Comparison of ENCODE assay signal across 23 cellular contexts in the genomic region with DNA sequence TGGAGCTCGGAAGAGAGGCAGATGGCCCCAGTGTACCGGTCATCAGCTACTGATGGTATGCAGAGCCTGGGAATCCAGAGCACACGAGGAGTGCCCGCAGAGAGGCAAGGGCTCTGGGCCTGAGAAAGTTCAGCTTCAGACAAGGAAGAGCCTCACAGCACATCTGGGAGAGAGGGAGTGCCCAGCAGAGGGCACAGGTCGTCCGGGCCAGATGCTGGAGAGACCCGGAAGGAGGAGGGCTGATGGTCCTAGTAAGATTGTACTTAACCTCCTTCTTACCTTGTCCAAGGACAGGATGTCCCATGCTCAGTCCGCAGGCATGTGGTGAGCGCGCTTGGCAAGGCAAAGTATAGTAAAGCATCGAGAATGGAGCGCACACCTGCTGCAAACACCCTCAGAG. TPM values are rescaled to one million over a fixed set of nuclear protein-coding genes. Genes with fewer than 3 reads are reported as not detected.
DNase-seq lines count a peak whose midpoint lies in the region; ATAC-seq and TF ChIP-seq lines count a peak whose summit lies in the region.
"Had no signal": no experiment of that assay in that cellular context is flagged by ENCODE, and none has a peak within 500 bp of the region (broad histone marks: within the 10 kb centered on the region; RNA-seq: fewer than 3 reads in every experiment).

No MANE protein-coding gene starts in this region.

- TF ChIP-seq POLR2A in testis (IDR thresholded peaks at IDR 0.05): no peak

- H3K4me2 ChIP-seq in OCI-LY1 (ENCODE audit: low read length): no peak overlapping the region
- H3K4me2 ChIP-seq: smooth muscle cell had no signal

- peak overlapping the region; percentile 80 for H3K27ac Mint-ChIP-seq in endodermal cell
- no peak overlapping the region for H3K27ac Mint-ChIP-seq in natural killer cell treated with Interleukin-12 subunit alpha and Interleukin-12 subunit beta and Interleukin-15 and Interleukin-18, amount 100 ng/mL, for 72 hours

- H4K20me1 ChIP-seq in OCI-LY1 (ENCODE audit: insufficient read depth, low read length): no peaks in the 10 kb centered on the region

- no peak overlapping the region for H3K4me3 ChIP-seq in OCI-LY1 (ENCODE audit: low read depth, low read length, poor library complexity, severe bottlenecking)
- H3K4me3 ChIP-seq in endodermal cell (ENCODE audit: low read length): no peak overlapping the region
- no peak overlapping the region for H3K4me3 ChIP-seq in psoas muscle
- H3K4me3 ChIP-seq in testis: no peak overlapping the region
- H3K4me3 ChIP-seq: breast epithelium, smooth muscle cell, uterus had no signal

- H3F3A ChIP-seq in OCI-LY1 (ENCODE audit: insufficient read depth, low read length): no peaks in the 10 kb centered on the region

- H3K4me3 Mint-ChIP-seq in endodermal cell: no peak overlapping the region
- no peak overlapping the region for H3K4me3 Mint-ChIP-seq in natural killer cell treated with Interleukin-12 subunit alpha and Interleukin-12 subunit beta and Interleukin-15 and Interleukin-18, amount 100 ng/mL, for 72 hours
- H3K4me3 Mint-ChIP-seq: activated T-cell treated with anti-CD3 and anti-CD28 coated beads, Interleukin-2, amount 50 U/mL, for 4 hours; CD4-positive, CD25-positive, alpha-beta regulatory T cell had no signal

- H3K9me3 Mint-ChIP-seq in endodermal cell: no peaks in the 10 kb centered on the region
- no peaks in the 10 kb centered on the region for H3K9me3 Mint-ChIP-seq in natural killer cell treated with Interleukin-12 subunit alpha and Interleukin-12 subunit beta and Interleukin-15 and Interleukin-18, amount 100 ng/mL, for 72 hours
- H3K9me3 Mint-ChIP-seq: activated T-cell treated with anti-CD3 and anti-CD28 coated beads, Interleukin-2, amount 50 U/mL, for 4 hours had no signal

- no peaks in the 10 kb centered on the region for H3K9me2 ChIP-seq in OCI-LY1 (ENCODE audit: low read depth, low read length)

- no peaks in the 10 kb centered on the region for H3K27me3 Mint-ChIP-seq in endodermal cell (ENCODE audit: insufficient read depth)
- peaks cover 0 to 5% of the 10 kb centered on the region in 2 donors for H3K27me3 Mint-ChIP-seq in natural killer cell treated with Interleukin-12 subunit alpha and Interleukin-12 subunit beta and Interleukin-15 and Interleukin-18, amount 100 ng/mL, for 72 hours
- H3K27me3 Mint-ChIP-seq: CD4-positive, CD25-positive, alpha-beta regulatory T cell had no signal

- TF ChIP-seq CTCF in GM12873 (IDR thresholded peaks at IDR 0.05; ENCODE audit: insufficient read depth, low read depth, low read length, missing control alignments): peak; percentile 16
- TF ChIP-seq CTCF in OCI-LY1 (IDR thresholded peaks at IDR 0.05; ENCODE audit: low read length): peak; percentile 26; the same call in 1 of the 2 replicates
- TF ChIP-seq CTCF in endodermal cell (conservative IDR thresholded peaks at IDR 0.05): peak; percentile 64
- TF ChIP-seq CTCF in psoas muscle (IDR thresholded peaks at IDR 0.05): no peak
- no peak for TF ChIP-seq CTCF in testis (IDR thresholded peaks at IDR 0.05)

- WGBS in endodermal cell (ENCODE audit: insufficient coverage in 1 of 2, insufficient read length in 1 of 2), 2 experiments: 94 to 96% methylated on average over 4 to 12 of the region's 12 CpGs
- WGBS in psoas muscle, 3 donors: 73 to 83% (median 82%) methylated on average over 12 of the region's 12 CpGs
- 73 to 82% methylated on average over 12 of the region's 12 CpGs for WGBS in testis, 2 donors

- ATAC-seq in psoas muscle: peak in 3 of 4 donors; percentile 26 to 77 (median 52)
- no peak for ATAC-seq in natural killer cell treated with Interleukin-12 subunit alpha and Interleukin-12 subunit beta and Interleukin-15 and Interleukin-18, amount 100 ng/mL, for 72 hours
- ATAC-seq: activated T-cell treated with anti-CD3 and anti-CD28 coated beads, Interleukin-2, amount 50 U/mL, for 4 hours; Panc1 had no signal

- H3K4me1 ChIP-seq in OCI-LY1 (ENCODE audit: insufficient read depth, low read length, severe bottlenecking): no peaks in the 10 kb centered on the region
- peaks cover 8% of the 10 kb centered on the region for H3K4me1 ChIP-seq in endodermal cell (ENCODE audit: control insufficient read depth, insufficient read depth, low read length)
- no peaks in the 10 kb centered on the region for H3K4me1 ChIP-seq in psoas muscle
- no peaks in the 10 kb centered on the region for H3K4me1 ChIP-seq in testis
- H3K4me1 ChIP-seq: breast epithelium, uterus had no signal

- no peaks in the 10 kb centered on the region for H3K79me2 ChIP-seq in OCI-LY1 (ENCODE audit: insufficient read depth, low read length)

- H3K36me3 ChIP-seq in OCI-LY1 (ENCODE audit: insufficient read depth, low read length) (no peaks in the 10 kb centered on the region), endodermal cell (ENCODE audit: control insufficient read depth, insufficient read depth, low read length) (peaks cover 7% of the 10 kb centered on the region), psoas muscle (ENCODE audit: insufficient read depth in 1 of 2, low read depth in 1 of 2) (no peaks in the 10 kb centered on the region), testis (ENCODE audit: low read depth, missing control alignments) (no peaks in the 10 kb centered on the region)
- H3K36me3 ChIP-seq: breast epithelium, uterus had no signal

- H3K9me3 ChIP-seq in OCI-LY1 (ENCODE audit: low read length) (no peaks in the 10 kb centered on the region), endodermal cell (ENCODE audit: control insufficient read depth, low read length) (peaks cover 5% of the 10 kb centered on the region), psoas muscle (no peaks in the 10 kb centered on the region), testis (no peaks in the 10 kb centered on the region)
- H3K9me3 ChIP-seq: breast epithelium, uterus had no signal

- no peak overlapping the region for H2AFZ ChIP-seq in OCI-LY1 (ENCODE audit: low read length)

- H3K36me3 Mint-ChIP-seq in endodermal cell (ENCODE audit: low read depth): peaks cover 20% of the 10 kb centered on the region
- no peaks in the 10 kb centered on the region for H3K36me3 Mint-ChIP-seq in natural killer cell treated with Interleukin-12 subunit alpha and Interleukin-12 subunit beta and Interleukin-15 and Interleukin-18, amount 100 ng/mL, for 72 hours
- H3K36me3 Mint-ChIP-seq: CD4-positive, CD25-positive, alpha-beta regulatory T cell; naive B cell had no signal

- DNase-seq in endodermal cell (peak; percentile 68), psoas muscle (no peak), CD1c-positive myeloid dendritic cell (ENCODE audit: extremely low spot score) (no peak), testis (no peak)
- DNase-seq in natural killer cell treated with Interleukin-12 subunit alpha and Interleukin-12 subunit beta and Interleukin-15 and Interleukin-18, amount 100 ng/mL, for 72 hours (ENCODE audit: low spot score): no peak
- DNase-seq: activated T-cell treated with anti-CD3 and anti-CD28 coated beads, Interleukin-2, amount 50 U/mL, for 4 hours; amygdala; CD4-positive, CD25-positive, alpha-beta regulatory T cell; effector CD4-positive, alpha-beta T cell; foreskin melanocyte; HCEC 1CT; naive B cell; NCI-H1105; NCI-H2081 treated with DMSO at 0.1 percent for 48 hours; NCI-H446; retina; T-helper 1 cell; uterus had no signal

- peaks cover 31% of the 10 kb centered on the region for H3K4me1 Mint-ChIP-seq in endodermal cell
- H3K4me1 Mint-ChIP-seq in natural killer cell treated with Interleukin-12 subunit alpha and Interleukin-12 subunit beta and Interleukin-15 and Interleukin-18, amount 100 ng/mL, for 72 hours (ENCODE audit: low read depth in 2 of 2): peaks cover 0 to 13% of the 10 kb centered on the region in 2 donors
- H3K4me1 Mint-ChIP-seq: CD4-positive, CD25-positive, alpha-beta regulatory T cell; naive B cell had no signal

- intact Hi-C loops in psoas muscle (cut with DNase I) (no loop called here), testis (cut with DNase I; ENCODE audit: low total_unique reads) (no loop called here)

- H3K27me3 ChIP-seq in OCI-LY1 (ENCODE audit: insufficient read depth, low read length) (0 out of 2 replicates have a peak, but pooled peaks cover 7% of the 10 kb centered on the region), endodermal cell (ENCODE audit: control insufficient read depth, insufficient read depth, low read length, poor library complexity, severe bottlenecking) (no peaks in the 10 kb centered on the region), psoas muscle (ENCODE audit: insufficient read depth in 3 of 3, low read length in 2 of 3) (no peaks in the 10 kb centered on the region), testis (no peaks in the 10 kb centered on the region)
- H3K27me3 ChIP-seq: breast epithelium, uterus had no signal

- H3K27ac ChIP-seq in OCI-LY1 (ENCODE audit: low read depth, low read length, poor library complexity, severe bottlenecking) (no peak overlapping the region), endodermal cell (ENCODE audit: low read depth, low read length) (no peak overlapping the region), psoas muscle (no peak overlapping the region), testis (no peak overlapping the region)
- H3K27ac ChIP-seq: breast epithelium, uterus had no signal

- H3K9ac ChIP-seq in OCI-LY1 (ENCODE audit: low read length) (no peak overlapping the region), endodermal cell (ENCODE audit: extremely low read depth, low read length, poor library complexity, severe bottlenecking) (no peak overlapping the region)

RNA-seq across cellular contexts. Expression of gene CHMP1B, which starts 24.4 kb away (rescaled TPM):
- total RNA-seq in endodermal cell (10 to 100 TPM; 35.3 to 35.8 TPM), psoas muscle (100 to 1,000 TPM in 3 of 4 donors, 10 to 100 TPM in 1; 77.9 to 460 (median 292) TPM), testis (10 to 100 TPM; 39.1 to 50.0 TPM)
- polyA plus RNA-seq in endodermal cell (2013, experiment 1 of 2): 37.6 TPM
- polyA plus RNA-seq in endodermal cell (2013, experiment 2 of 2): 35.4 TPM
- polyA plus RNA-seq in psoas muscle (100 to 1,000 TPM; 223 to 442 (median 402) TPM), testis (ENCODE audit: insufficient read depth, low read depth, low replicate concordance) (32.8 TPM)
- total RNA-seq in natural killer cell treated with Interleukin-12 subunit alpha and Interleukin-12 subunit beta and Interleukin-15 and Interleukin-18, amount 100 ng/mL, for 72 hours: 10 to 100 TPM; 19.3 to 25.7 TPM

Comparison
In these comparisons a context has a peak if more than half of its experiments do, and no peak if none do; other contexts are left out.
1. CTCF ChIP-seq: peak in GM12873 (single experiment), OCI-LY1 (single experiment) and endodermal cell (single experiment); none in psoas muscle (single experiment) and testis (0 of 3).
2. ATAC-seq: peak in psoas muscle (3 of 4); none in natural killer cell treated with Interleukin-12 subunit alpha and Interleukin-12 subunit beta and Interleukin-15 and Interleukin-18, amount 100 ng/mL, for 72 hours (0 of 2).